ENCODE assay signal across 9 cellular contexts in genomic region chr19:1508507-1508856, GRCh38. TPM values are rescaled to one million over a fixed set of nuclear protein-coding genes. Genes with fewer than 3 reads are reported as not detected.
A peak's percentile ranks its signal among the peaks of the same experiment; 100 is the strongest.
DNase-seq lines count a peak whose midpoint lies in the region; ATAC-seq and TF ChIP-seq lines count a peak whose summit lies in the region.
"Had no signal": no experiment of that assay in that cellular context is flagged by ENCODE, and none has a peak within 500 bp of the region (broad histone marks: within the 10 kb centered on the region; RNA-seq: fewer than 3 reads in every experiment).

No MANE protein-coding gene starts in this region.

- POLR2A ChIA-PET in HCT116 (lab: Charles Lee), result interaction anchor here (1.2 to 1.4 kb wide), 3 partner anchors 18 to 63 kb away, joined by 3 to 6 read pairs (median 6); partner anchors contain the start of gene REEP6

- H3K27me3 ChIP-seq in HCT116 (ENCODE audit: insufficient read depth, low read length) (no peaks in the 10 kb centered on the region), adipocyte (replicated peaks; ENCODE audit: control insufficient read depth, insufficient read depth, low read length) (peaks cover 12% of the 10 kb centered on the region), iPS DF 6.9 (ENCODE audit: control insufficient read depth, insufficient read depth, low read length) (no peaks in the 10 kb centered on the region), skeletal muscle tissue (ENCODE audit: control insufficient read depth in 3 of 3, insufficient read depth in 3 of 3, low read length in 3 of 3) (peaks cover 7 to 8% (median 7%) of the 10 kb centered on the region in 3 donors)

- H3K9me3 ChIP-seq in HCT116 (ENCODE audit: control insufficient read depth in 1 of 2, insufficient read depth in 1 of 2, low read depth in 1 of 2, low read length in 2 of 2) (no peaks in the 10 kb centered on the region), adipocyte (ENCODE audit: control insufficient read depth, low read length) (no peaks in the 10 kb centered on the region), iPS DF 6.9 (ENCODE audit: control insufficient read depth, insufficient read depth, low read length) (no peaks in the 10 kb centered on the region), skeletal muscle tissue (ENCODE audit: control insufficient read depth in 3 of 3, low read length in 3 of 3) (no peaks in the 10 kb centered on the region)

- peaks cover 27 to 65% of the 10 kb centered on the region in 2 experiments for H3K4me1 ChIP-seq in HCT116 (ENCODE audit: control insufficient read depth in 1 of 2, insufficient read depth in 2 of 2, low read length in 2 of 2)
- H3K4me1 ChIP-seq in adipocyte (ENCODE audit: control insufficient read depth, insufficient read depth, low read length), result peaks cover 3% of the 10 kb centered on the region
- peaks cover 3% of the 10 kb centered on the region for H3K4me1 ChIP-seq in iPS DF 6.9 (ENCODE audit: control insufficient read depth, insufficient read depth, low read length)
- H3K4me1 ChIP-seq in skeletal muscle tissue (ENCODE audit: control insufficient read depth in 3 of 3, insufficient read depth in 3 of 3, low read length in 3 of 3), result peaks cover 8 to 27% (median 26%) of the 10 kb centered on the region in 3 donors

- H3K4me3 ChIP-seq in HCT116 (replicated peaks in 1 of 2; ENCODE audit: low read depth in 1 of 2, low read length in 2 of 2) (peak overlapping the region; percentile 19 to 45; a peak in 3 of 4 replicates), adipocyte (ENCODE audit: low read length) (peak overlapping the region; percentile 61), iPS DF 6.9 (ENCODE audit: low read length) (peak overlapping the region; percentile 26), skeletal muscle tissue (ENCODE audit: low read length in 3 of 3) (peak overlapping the region; percentile 9 to 54 (median 44))

- DNase-seq in HCT116 (ENCODE audit: low read depth, low spot score) (no peak), adipocyte (ENCODE audit: low read depth) (no peak), iPS DF 6.9 (ENCODE audit: low read depth, low spot score) (no peak), SHP77 treated with DMSO at 0.1 percent for 48 hours (lab: John Stamatoyannopoulos, UW) (no peak)
- no peak for DNase-seq in activated CD4-positive, alpha-beta T cell treated with anti-CD3 and anti-CD28 coated beads for 1 hour
- DNase-seq in stimulated activated naive CD4-positive, alpha-beta T cell treated with Interleukin-2 at 50 U/mL for 16 hours (lab: John Stamatoyannopoulos, UW), result no peak

- CTCF ChIA-PET in HCT116 (lab: Charles Lee), result interaction anchor here (1.0 to 1.1 kb wide), 2 partner anchors 15 to 37 kb away, joined by 3 to 4 read pairs; no protein-coding TSS in a partner anchor

- H3K9me2 ChIP-seq in HCT116 (ENCODE audit: insufficient read depth), result no peaks in the 10 kb centered on the region

- peak overlapping the region; percentile 96 for H3K27ac ChIP-seq in HCT116 (ENCODE audit: low read depth, low read length)
- H3K27ac ChIP-seq in iPS DF 6.9 (ENCODE audit: low read length), result no peak overlapping the region
- H3K27ac ChIP-seq in skeletal muscle tissue (ENCODE audit: low read depth, low read length), result peak overlapping the region; percentile 85

- intact Hi-C loops in HCT116 (cut with micrococcal nuclease), result no loop called here

- no peak for ATAC-seq in HCT116
- no peak for ATAC-seq in HG03196 (IDR thresholded peaks at IDR 0.05; ENCODE audit: unreplicated experiment)

- TF ChIP-seq POLR2A in HCT116 (IDR thresholded peaks at IDR 0.05; ENCODE audit: borderline replicate concordance, extremely low read depth, insufficient read depth, insufficient read length), result no peak

- RAD21 ChIA-PET in HCT116 (lab: Charles Lee; ENCODE audit: low non-redundant PET in 1 of 2, low total read pairs in 2 of 2, uncharacterized antibody in 2 of 2, unreplicated experiment in 2 of 2), result no interaction called here

- H3K79me2 ChIP-seq in HCT116 (ENCODE audit: insufficient read depth, low read length), result peaks cover 10% of the 10 kb centered on the region; the same call in 1 of the 2 replicates

- TF ChIP-seq CTCF in HCT116 (IDR thresholded peaks at IDR 0.05 in 2 of 3, conservative IDR thresholded peaks at IDR 0.05 in 1 of 3; ENCODE audit: borderline replicate concordance in 1 of 3, insufficient read depth in 1 of 3, low read depth in 2 of 3, low read length in 2 of 3), result no peak

- no peak overlapping the region for H2AFZ ChIP-seq in HCT116 (ENCODE audit: low read depth, low read length, poor library complexity, severe bottlenecking)

- WGBS in iPS DF 6.9 (ENCODE audit: insufficient coverage, insufficient read length), result no CpG with 5 or more reads among the region's 12 CpGs

- TSS peak; percentile 78 for BruUV-seq in HCT116 (replicated peaks; lab: Mats Ljungman, UMichigan)

- TF ChIP-seq RAD21 in HCT116 (IDR thresholded peaks at IDR 0.05; ENCODE audit: low read depth), result no peak

- H3K4me2 ChIP-seq in HCT116 (ENCODE audit: low read length), result peak overlapping the region; percentile 92

- no peaks in the 10 kb centered on the region for H3K36me3 ChIP-seq in HCT116 (ENCODE audit: control insufficient read depth in 1 of 2, insufficient read depth in 2 of 2, low read length in 2 of 2)
- H3K36me3 ChIP-seq in adipocyte (ENCODE audit: control insufficient read depth, insufficient read depth, low read length, severe bottlenecking), result no peaks in the 10 kb centered on the region
- H3K36me3 ChIP-seq in iPS DF 6.9 (ENCODE audit: control insufficient read depth, insufficient read depth, low read length), result no peaks in the 10 kb centered on the region
- H3K36me3 ChIP-seq in skeletal muscle tissue (ENCODE audit: control insufficient read depth in 3 of 3, insufficient read depth in 3 of 3, low read length in 3 of 3), result peaks cover 4 to 17% (median 5%) of the 10 kb centered on the region in 3 donors

- H4K20me1 ChIP-seq in HCT116 (ENCODE audit: insufficient read depth), result no peaks in the 10 kb centered on the region

- H3K9ac ChIP-seq in HCT116 (ENCODE audit: low read length) (peak overlapping the region; percentile 26; the same call in 1 of the 2 replicates), adipocyte (ENCODE audit: low read length) (no peak overlapping the region), skeletal muscle tissue (ENCODE audit: low read depth in 1 of 3, low read length in 3 of 3) (peak overlapping the region in 1 of 3 donors; percentile 62)

TF ChIP-seq in HCT116, 20 proteins besides CTCF, POLR2A, EP300 and RAD21:
- TF ChIP-seq ATF3 (IDR thresholded peaks at IDR 0.05), result no peak

RNA-seq across cellular contexts. Expression of gene ADAMTSL5, which starts 4.3 kb away (rescaled TPM):
- total RNA-seq in HCT116 (2021; ENCODE audit: unreplicated experiment) (24.0 TPM), skeletal muscle tissue (3.1 TPM)
- 15.9 and 17.1 TPM in 2 replicates for polyA plus RNA-seq in HCT116 (2012)
- total RNA-seq: dermis microvascular lymphatic vessel endothelial cell had no signal

RNA-seq across cellular contexts. Expression of gene PLK5, which starts 15.4 kb away (rescaled TPM):
- not detected for total RNA-seq in HCT116 (2021; ENCODE audit: unreplicated experiment)
- polyA plus RNA-seq in HCT116 (2012), result 0.04 TPM in 1 of 2 replicates, not detected in the other
- not detected for total RNA-seq in skeletal muscle tissue
- total RNA-seq: dermis microvascular lymphatic vessel endothelial cell had no signal

RNA-seq across cellular contexts. Expression of gene REEP6, which starts 17.5 kb away (rescaled TPM):
- total RNA-seq in HCT116 (2021; ENCODE audit: unreplicated experiment), result 53.9 TPM
- 63.6 and 65.9 TPM in 2 replicates for polyA plus RNA-seq in HCT116 (2012)
- total RNA-seq in skeletal muscle tissue, result 2.1 TPM

RNA-seq across cellular contexts. Expression of gene PCSK4, which starts 18.3 kb away (rescaled TPM):
- total RNA-seq in HCT116 (2021; ENCODE audit: unreplicated experiment), result 11.1 TPM
- 8.2 and 9.8 TPM in 2 replicates for polyA plus RNA-seq in HCT116 (2012)
- total RNA-seq in skeletal muscle tissue, result 0.52 TPM

RNA-seq across cellular contexts. Expression of gene C19orf25, which starts 29.5 kb away (rescaled TPM):
- total RNA-seq in HCT116 (2021; ENCODE audit: unreplicated experiment) (48.8 TPM), skeletal muscle tissue (11.5 TPM)
- 25.7 and 32.1 TPM in 2 replicates for polyA plus RNA-seq in HCT116 (2012)

Comparison
In these comparisons a context has a peak if more than half of its experiments do, and no peak if none do; other contexts are left out.
1. RNA of gene REEP6, which starts 17.5 kb away (total RNA-seq): 53.9 TPM in HCT116 (single experiment); 2.1 TPM in skeletal muscle tissue (single experiment); every median in the first group is over 10 times any median in the second.
2. Peak in every context shown above with its lines, with median percentiles within 50 percentile points of each other: H3K4me3 ChIP-seq.